In the genomic region with DNA sequence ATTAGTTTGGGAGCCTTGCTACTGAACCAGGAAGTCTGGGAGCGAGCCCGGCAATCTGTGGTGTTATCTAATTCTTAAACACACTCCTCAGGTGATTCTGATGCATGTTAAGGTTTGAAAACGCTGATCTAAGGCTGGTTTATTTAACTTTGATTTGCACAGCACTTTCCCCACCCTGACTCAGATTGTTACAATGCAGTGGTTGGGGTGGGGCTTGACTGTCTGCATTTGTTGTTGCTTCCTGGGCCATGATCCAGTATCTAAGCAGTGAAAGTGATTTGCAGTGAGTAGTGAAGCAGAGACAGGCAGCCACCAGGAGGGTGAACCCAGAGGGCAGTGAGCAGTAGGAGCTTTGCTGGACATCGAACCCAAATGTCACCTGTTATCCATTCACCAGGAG, we compare ENCODE assay signal across 20 cellular contexts.
DNase-seq lines count a peak whose midpoint lies in the region; ATAC-seq, FAIRE-seq and TF ChIP-seq lines count a peak whose summit lies in the region.
"Had no signal": no experiment of that assay in that cellular context is flagged by ENCODE, and none has a peak within 500 bp of the region (broad histone marks: within the 10 kb centered on the region; RNA-seq: fewer than 3 reads in every experiment).

No MANE protein-coding gene starts in this region.

- WGBS in heart right ventricle, 2 donors, result 73 to 81% methylated on average over 4 of the region's 4 CpGs

- H3K27me3 ChIP-seq in heart right ventricle (no peaks in the 10 kb centered on the region), bronchial epithelial cell (ENCODE audit: control insufficient read depth, insufficient read depth, low read length) (no peaks in the 10 kb centered on the region)
- H3K27me3 ChIP-seq: Peyer's patch, sigmoid colon had no signal

- no peak for TF ChIP-seq CTCF in heart right ventricle (IDR thresholded peaks at IDR 0.05)
- TF ChIP-seq CTCF in bronchial epithelial cell (IDR thresholded peaks at IDR 0.05; ENCODE audit: insufficient read depth, low read length, severe bottlenecking), result no peak

- H3K4me3 ChIP-seq in heart right ventricle (no peak overlapping the region), bronchial epithelial cell (ENCODE audit: low read depth, low read length) (no peak overlapping the region)
- H3K4me3 ChIP-seq: A549, Peyer's patch, sigmoid colon had no signal

- H3K27ac ChIP-seq in heart right ventricle, result peak overlapping the region in 3 of 10 donors; percentile 9 to 84 (median 32)
- H3K27ac ChIP-seq: A549, sigmoid colon had no signal

- ATAC-seq in heart right ventricle, result peak in 6 of 8 donors; percentile 29 to 73 (median 64)
- peak; percentile 99 for ATAC-seq in left colon
- no peak for ATAC-seq in GM19455 (IDR thresholded peaks at IDR 0.05; ENCODE audit: unreplicated experiment)
- no peak for ATAC-seq in GM21381 (IDR thresholded peaks at IDR 0.05; ENCODE audit: unreplicated experiment)
- ATAC-seq: A549; activated naive CD8-positive, alpha-beta T cell treated with anti-CD3 and anti-CD28 coated beads, Interleukin-2, amount 50 U/mL, for 24 hours; naive thymus-derived CD4-positive, alpha-beta T cell; stimulated activated naive CD8-positive, alpha-beta T cell treated with anti-CD3 and anti-CD28 coated beads, Interleukin-15, amount 100 ng/mL, for 72 hours had no signal

- intact Hi-C loops in heart right ventricle (cut with DNase I), result no loop called here
- intact Hi-C loops in cardiac septum (cut with DNase I), result no loop called here
- intact Hi-C loops in left colon (cut with DNase I, micrococcal nuclease), result no loop called here

- DNase-seq in heart right ventricle (no peak), cardiac septum (ENCODE audit: low spot score) (no peak), bronchial epithelial cell (ENCODE audit: low read depth) (peak; percentile 85), left colon (peak; percentile 61 to 69), urothelium cell line (ENCODE audit: low spot score) (peak; percentile 20)
- no peak for DNase-seq in central memory CD4-positive, alpha-beta T cell
- DNase-seq: activated CD4-positive, alpha-beta T cell treated with anti-CD3 and anti-CD28 coated beads, Interleukin-2, amount 10 ng/mL, durations not matched to agents 7 days and 5 days; activated naive CD8-positive, alpha-beta T cell treated with anti-CD3 and anti-CD28 coated beads, Interleukin-2, amount 50 U/mL, for 24 hours; activated T-cell treated with anti-CD3 and anti-CD28 coated beads, Interleukin-2, amount 50 U/mL, for 24 hours; COR-L47; immature natural killer cell; naive thymus-derived CD4-positive, alpha-beta T cell; NCI-H146; NCI-H524 treated with DMSO at 0.1 percent for 48 hours; sigmoid colon; stimulated activated naive CD8-positive, alpha-beta T cell treated with anti-CD3 and anti-CD28 coated beads, Interleukin-15, amount 100 ng/mL, for 72 hours had no signal

- peaks cover 0 to 16% (median 0%) of the 10 kb centered on the region in 9 donors for H3K4me1 ChIP-seq in heart right ventricle
- H3K4me1 ChIP-seq: A549, sigmoid colon had no signal

- no peaks in the 10 kb centered on the region for H3K36me3 ChIP-seq in heart right ventricle
- no peaks in the 10 kb centered on the region for H3K36me3 ChIP-seq in bronchial epithelial cell (ENCODE audit: control insufficient read depth, insufficient read depth, low read length)
- H3K36me3 ChIP-seq: Peyer's patch, sigmoid colon had no signal

- FAIRE-seq in bronchial epithelial cell (lab: Jason Lieb, UNC), result no peak
- FAIRE-seq in urothelium cell line (lab: Jason Lieb, UNC), result no peak
- FAIRE-seq: A549 had no signal

- peaks cover 0 to 3% (median 0%) of the 10 kb centered on the region in 11 donors for H3K9me3 ChIP-seq in heart right ventricle
- H3K9me3 ChIP-seq: A549, Peyer's patch, sigmoid colon had no signal

Comparison
In these comparisons a context has a peak if more than half of its experiments do, and no peak if none do; other contexts are left out.
1. ATAC-seq: peak in heart right ventricle (6 of 8) and left colon (single experiment); none in GM19455 (single experiment) and GM21381 (single experiment).
2. DNase-seq: peak in bronchial epithelial cell (single experiment), left colon (2 of 2) and urothelium cell line (single experiment); none in heart right ventricle (0 of 2), cardiac septum (single experiment) and central memory CD4-positive, alpha-beta T cell (single experiment).